16 cellular contexts compared by ENCODE assay signal in the genomic region with DNA sequence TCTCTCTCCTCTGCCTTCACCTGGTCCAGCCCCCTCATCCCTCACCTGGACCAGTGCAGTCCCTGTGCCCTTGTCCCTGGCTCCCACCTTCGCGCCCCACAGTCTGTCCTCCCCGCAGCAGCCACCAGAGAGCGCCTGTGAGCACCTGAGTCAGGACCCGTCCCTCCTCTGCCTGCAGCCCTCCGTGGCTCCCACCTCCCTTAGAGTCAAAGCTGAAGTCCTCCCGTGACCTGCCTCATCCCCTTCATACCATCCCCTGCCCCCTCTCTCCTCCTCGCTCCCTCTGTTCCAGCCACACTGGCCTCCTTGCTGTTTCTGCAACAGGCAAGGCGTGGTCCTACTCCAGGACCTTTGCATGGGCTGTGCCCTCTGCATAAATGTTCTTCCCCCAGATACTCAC. TPM values are rescaled to one million over a fixed set of nuclear protein-coding genes. Genes with fewer than 3 reads are reported as not detected.
DNase-seq lines count a peak whose midpoint lies in the region; ATAC-seq, FAIRE-seq and TF ChIP-seq lines count a peak whose summit lies in the region.
"Had no signal": no experiment of that assay in that cellular context is flagged by ENCODE, and none has a peak within 500 bp of the region (broad histone marks: within the 10 kb centered on the region; RNA-seq: fewer than 3 reads in every experiment).

No MANE protein-coding gene starts in this region.

- POLR2A ChIA-PET in CD4-positive, alpha-beta T cell (lab: Charles Lee) = no interaction called here

- intact Hi-C loops in cardiac septum (cut with DNase I) = no loop called here
- intact Hi-C loops in CD4-positive, alpha-beta T cell (cut with DNase I, micrococcal nuclease) = no loop called here

- no peak overlapping the region for H3K4me3 Mint-ChIP-seq in stimulated activated effector memory CD8-positive, alpha-beta T cell treated with anti-CD3 and anti-CD28 coated beads, Interleukin-12 subunit alpha, Interleukin-12 subunit beta, amount 100 ng/mL, for 72 hours
- no peak overlapping the region for H3K4me3 Mint-ChIP-seq in CD4-positive, alpha-beta T cell
- H3K4me3 Mint-ChIP-seq: CD8-positive, alpha-beta memory T cell; dendritic cell treated with granulocyte-macrophage colony-stimulating factor and Interleukin-4, amounts not matched to agents 40 ng/mL and 50 ng/mL, for 4 days; mesothelial cell of epicardium; stimulated activated naive CD8-positive, alpha-beta T cell treated with anti-CD3 and anti-CD28 coated beads, Interleukin-15, amount 100 ng/mL, for 72 hours had no signal

- TF ChIP-seq POLR2A in NB4 (IDR thresholded peaks at IDR 0.05; ENCODE audit: extremely low read depth, insufficient read length) = no peak

- peaks cover 13% of the 10 kb centered on the region for H3K27me3 ChIP-seq in cardiac muscle cell
- no peaks in the 10 kb centered on the region for H3K27me3 ChIP-seq in bronchial epithelial cell (ENCODE audit: control insufficient read depth, insufficient read depth, low read length)
- H3K27me3 ChIP-seq in CD4-positive, alpha-beta T cell (ENCODE audit: control insufficient read depth, insufficient read depth, low read length) = peaks cover 4% of the 10 kb centered on the region

- H3K4me3 ChIP-seq in cardiac muscle cell (no peak overlapping the region), NB4 (ENCODE audit: low read depth, low read length) (no peak overlapping the region), bronchial epithelial cell (ENCODE audit: low read depth, low read length) (no peak overlapping the region)
- H3K4me3 ChIP-seq: heart right ventricle, skin epidermis had no signal

- H3K9me3 Mint-ChIP-seq in stimulated activated effector memory CD8-positive, alpha-beta T cell treated with anti-CD3 and anti-CD28 coated beads, Interleukin-12 subunit alpha, Interleukin-12 subunit beta, amount 100 ng/mL, for 72 hours = peaks cover 3% of the 10 kb centered on the region
- H3K9me3 Mint-ChIP-seq in CD4-positive, alpha-beta T cell = no peaks in the 10 kb centered on the region
- H3K9me3 Mint-ChIP-seq: dendritic cell treated with granulocyte-macrophage colony-stimulating factor and Interleukin-4, amounts not matched to agents 40 ng/mL and 50 ng/mL, for 4 days; mesothelial cell of epicardium; stimulated activated naive CD8-positive, alpha-beta T cell treated with anti-CD3 and anti-CD28 coated beads, Interleukin-15, amount 100 ng/mL, for 72 hours had no signal

- FAIRE-seq in bronchial epithelial cell (lab: Jason Lieb, UNC) = no peak

- ATAC-seq in stimulated activated effector memory CD8-positive, alpha-beta T cell treated with anti-CD3 and anti-CD28 coated beads, Interleukin-12 subunit alpha, Interleukin-12 subunit beta, amount 100 ng/mL, for 72 hours = peak; percentile 24
- ATAC-seq in GM21786 (IDR thresholded peaks at IDR 0.05; ENCODE audit: unreplicated experiment) = no peak
- no peak for ATAC-seq in HG03460 (IDR thresholded peaks at IDR 0.05; ENCODE audit: unreplicated experiment)
- no peak for ATAC-seq in CD4-positive, alpha-beta T cell (ENCODE audit: poor library complexity)
- ATAC-seq: heart right ventricle; stimulated activated naive CD8-positive, alpha-beta T cell treated with anti-CD3 and anti-CD28 coated beads, Interleukin-15, amount 100 ng/mL, for 72 hours had no signal

- no peaks in the 10 kb centered on the region for H3K36me3 Mint-ChIP-seq in stimulated activated effector memory CD8-positive, alpha-beta T cell treated with anti-CD3 and anti-CD28 coated beads, Interleukin-12 subunit alpha, Interleukin-12 subunit beta, amount 100 ng/mL, for 72 hours
- no peaks in the 10 kb centered on the region for H3K36me3 Mint-ChIP-seq in CD4-positive, alpha-beta T cell (ENCODE audit: low read depth)
- H3K36me3 Mint-ChIP-seq: CD8-positive, alpha-beta memory T cell; mesothelial cell of epicardium had no signal

- DNase-seq in cardiac muscle cell (ENCODE audit: low read depth in 1 of 2, low spot score in 1 of 2) (no peak), cardiac septum (ENCODE audit: low spot score) (no peak), NB4 (ENCODE audit: low read depth) (no peak), bronchial epithelial cell (ENCODE audit: low read depth) (no peak)
- peak; percentile 34 to 63 for DNase-seq in stimulated activated effector memory CD8-positive, alpha-beta T cell treated with anti-CD3 and anti-CD28 coated beads, Interleukin-12 subunit alpha, Interleukin-12 subunit beta, amount 100 ng/mL, for 72 hours (ENCODE audit: low spot score in 2 of 2)
- DNase-seq in CD4-positive, alpha-beta T cell = no peak
- DNase-seq: CD8-positive, alpha-beta memory T cell; heart right ventricle; NCI-H1048; NCI-H526 treated with DMSO at 0.1 percent for 48 hours had no signal

- no peaks in the 10 kb centered on the region for H3K4me1 Mint-ChIP-seq in stimulated activated effector memory CD8-positive, alpha-beta T cell treated with anti-CD3 and anti-CD28 coated beads, Interleukin-12 subunit alpha, Interleukin-12 subunit beta, amount 100 ng/mL, for 72 hours
- no peaks in the 10 kb centered on the region for H3K4me1 Mint-ChIP-seq in CD4-positive, alpha-beta T cell (ENCODE audit: low read depth)
- H3K4me1 Mint-ChIP-seq: CD8-positive, alpha-beta memory T cell; mesothelial cell of epicardium; stimulated activated naive CD8-positive, alpha-beta T cell treated with anti-CD3 and anti-CD28 coated beads, Interleukin-15, amount 100 ng/mL, for 72 hours had no signal

- H3K27me3 Mint-ChIP-seq in CD4-positive, alpha-beta T cell = peaks cover 15% of the 10 kb centered on the region

- H3K36me3 ChIP-seq in cardiac muscle cell = no peaks in the 10 kb centered on the region
- no peaks in the 10 kb centered on the region for H3K36me3 ChIP-seq in bronchial epithelial cell (ENCODE audit: control insufficient read depth, insufficient read depth, low read length)
- H3K36me3 ChIP-seq: heart right ventricle had no signal

- no peak overlapping the region for H3K27ac Mint-ChIP-seq in stimulated activated effector memory CD8-positive, alpha-beta T cell treated with anti-CD3 and anti-CD28 coated beads, Interleukin-12 subunit alpha, Interleukin-12 subunit beta, amount 100 ng/mL, for 72 hours
- H3K27ac Mint-ChIP-seq in CD4-positive, alpha-beta T cell = no peak overlapping the region
- H3K27ac Mint-ChIP-seq: CD8-positive, alpha-beta memory T cell; dendritic cell treated with granulocyte-macrophage colony-stimulating factor and Interleukin-4, amounts not matched to agents 40 ng/mL and 50 ng/mL, for 4 days; mesothelial cell of epicardium; stimulated activated naive CD8-positive, alpha-beta T cell treated with anti-CD3 and anti-CD28 coated beads, Interleukin-15, amount 100 ng/mL, for 72 hours had no signal

- no peaks in the 10 kb centered on the region for H3K9me3 ChIP-seq in cardiac muscle cell (ENCODE audit: low read depth)
- no peaks in the 10 kb centered on the region for H3K9me3 ChIP-seq in CD4-positive, alpha-beta T cell (ENCODE audit: control insufficient read depth, low read length)

- H3K27ac ChIP-seq in cardiac muscle cell = no peak overlapping the region
- H3K27ac ChIP-seq in CD4-positive, alpha-beta T cell (ENCODE audit: low read depth, low read length) = no peak overlapping the region
- H3K27ac ChIP-seq: heart right ventricle, skin epidermis had no signal

- CTCF ChIA-PET in CD4-positive, alpha-beta T cell (lab: Charles Lee) = no interaction called here

- no peaks in the 10 kb centered on the region for H3K4me1 ChIP-seq in cardiac muscle cell (ENCODE audit: low read depth)
- H3K4me1 ChIP-seq: heart right ventricle had no signal

- TF ChIP-seq CTCF in cardiac muscle cell (IDR thresholded peaks at IDR 0.05; ENCODE audit: low read depth, low read length) = peak; percentile 22
- TF ChIP-seq CTCF in NB4 (IDR thresholded peaks at IDR 0.05; ENCODE audit: low read depth, low read length) = peak; percentile 43
- TF ChIP-seq CTCF in bronchial epithelial cell (IDR thresholded peaks at IDR 0.05; ENCODE audit: insufficient read depth, low read length, severe bottlenecking) = peak; percentile 38
- no peak for TF ChIP-seq CTCF in CD4-positive, alpha-beta T cell (IDR thresholded peaks at IDR 0.05)

RNA-seq across cellular contexts. Expression of a gene that starts 10.3 kb away (rescaled TPM):
- 3.1 and 8.4 TPM in 2 replicates for total RNA-seq in cardiac muscle cell
- 4.5 and 7.2 TPM in 2 replicates for polyA plus RNA-seq in cardiac muscle cell
- total RNA-seq in cardiac septum = not detected
- total RNA-seq in bronchial epithelial cell = not detected in 2 replicates
- total RNA-seq in CD4-positive, alpha-beta T cell = under 1 TPM; 0.36 TPM
- total RNA-seq: heart right ventricle had no signal
- polyA plus RNA-seq: CD8-positive, alpha-beta memory T cell; heart right ventricle had no signal

RNA-seq across cellular contexts. Expression of a gene that starts 49.1 kb away (rescaled TPM):
- total RNA-seq in cardiac muscle cell (30.6 and 40.0 TPM in 2 replicates), cardiac septum (19.0 TPM), bronchial epithelial cell (37.9 and 41.6 TPM in 2 replicates)
- polyA plus RNA-seq in cardiac muscle cell = 36.2 and 55.7 TPM in 2 replicates
- 10 to 100 TPM; 49.6 to 51.9 TPM for total RNA-seq in CD4-positive, alpha-beta T cell

RNA-seq across cellular contexts. Expression of a gene that starts 56.2 kb away (rescaled TPM):
- total RNA-seq in cardiac muscle cell (not detected in 2 replicates), cardiac septum (1.2 TPM), bronchial epithelial cell (0.26 and 0.90 TPM in 2 replicates)
- 0.11 TPM in 1 of 2 replicates, not detected in the other for polyA plus RNA-seq in cardiac muscle cell
- total RNA-seq in CD4-positive, alpha-beta T cell = 10 to 100 TPM; 70.2 to 73.7 TPM
- total RNA-seq: mesothelial cell of epicardium had no signal

Comparison
In these comparisons a context has a peak if more than half of its experiments do, and no peak if none do; other contexts are left out.
1. DNase-seq: peak in stimulated activated effector memory CD8-positive, alpha-beta T cell treated with anti-CD3 and anti-CD28 coated beads, Interleukin-12 subunit alpha, Interleukin-12 subunit beta, amount 100 ng/mL, for 72 hours (2 of 2); none in cardiac muscle cell (0 of 2), cardiac septum (single experiment), NB4 (single experiment), bronchial epithelial cell (single experiment) and CD4-positive, alpha-beta T cell (0 of 10).
2. RNA of a gene that starts 56.2 kb away (total RNA-seq): 70.2 to 73.7 TPM in CD4-positive, alpha-beta T cell; 1.2 TPM in cardiac septum (single experiment), 0.26 to 0.90 TPM in bronchial epithelial cell and not detected in cardiac muscle cell; every median in the first group is over 10 times any median in the second.